In genomic region chr20:45918182-45918737, GRCh38 we compare ENCODE assay signal across 11 cellular contexts. TPM values are rescaled to one million over a fixed set of nuclear protein-coding genes. Genes with fewer than 3 reads are reported as not detected.
DNase-seq lines count a peak whose midpoint lies in the region; ATAC-seq, FAIRE-seq and TF ChIP-seq lines count a peak whose summit lies in the region.
"Had no signal": no experiment of that assay in that cellular context is flagged by ENCODE, and none has a peak within 500 bp of the region (broad histone marks: within the 10 kb centered on the region; RNA-seq: fewer than 3 reads in every experiment).

No MANE protein-coding gene starts in this region.

- peaks cover 27% of the 10 kb centered on the region for H3F3A ChIP-seq in smooth muscle cell (ENCODE audit: low read depth)

- H3K27me3 Mint-ChIP-seq in astrocyte (ENCODE audit: low read depth, unreplicated experiment) = peaks cover 2% of the 10 kb centered on the region

- no peaks in the 10 kb centered on the region for H3K9me3 Mint-ChIP-seq in astrocyte (ENCODE audit: unreplicated experiment)
- H3K9me3 Mint-ChIP-seq: activated T-helper 2 cell treated with anti-CD3 and anti-CD28 coated beads, Interferon-gamma antibody, Interleukin-2, Interleukin-4, amounts not matched to agents 10 μg/mL and 5 μg/mL and 100 μg/mL, durations not matched to agents 14 hours and 24 hours and 36 hours had no signal

- H3K4me2 ChIP-seq in astrocyte (ENCODE audit: low read length) (no peak overlapping the region), smooth muscle cell (no peak overlapping the region)

- no peak overlapping the region for H3K27ac Mint-ChIP-seq in astrocyte (ENCODE audit: unreplicated experiment)
- H3K27ac Mint-ChIP-seq: activated T-helper 2 cell treated with anti-CD3 and anti-CD28 coated beads, Interferon-gamma antibody, Interleukin-2, Interleukin-4, amounts not matched to agents 10 μg/mL and 5 μg/mL and 100 μg/mL, durations not matched to agents 14 hours and 24 hours and 36 hours had no signal

- no peaks in the 10 kb centered on the region for H3K27me3 ChIP-seq in astrocyte (ENCODE audit: insufficient read depth, low read length)
- no peaks in the 10 kb centered on the region for H3K27me3 ChIP-seq in right cardiac atrium (ENCODE audit: control insufficient read depth, insufficient read depth)
- no peaks in the 10 kb centered on the region for H3K27me3 ChIP-seq in smooth muscle cell (ENCODE audit: low read depth)
- H3K27me3 ChIP-seq: MG63 had no signal

- DNase-seq in astrocyte (ENCODE audit: low read depth) (no peak), right cardiac atrium (peak in 1 of 3 donors; percentile 60), smooth muscle cell (lab: John Stamatoyannopoulos, UW; ENCODE audit: unreplicated experiment) (no peak)
- no peak for DNase-seq in stimulated activated CD4-positive, alpha-beta T cell treated with anti-CD3 and anti-CD28 coated beads, Interleukin-2, amount 100 ng/mL, for 24 hours
- no peak for DNase-seq in stimulated activated naive CD8-positive, alpha-beta T cell treated with anti-CD3 and anti-CD28 coated beads, Interleukin-15, Interleukin-2, amounts not matched to agents 100 U/mL and 50 U/mL, for 24 hours
- DNase-seq: substantia nigra had no signal

- H2AFZ ChIP-seq in astrocyte (ENCODE audit: low read depth, low read length) (peak overlapping the region; percentile 0), smooth muscle cell (ENCODE audit: low read depth) (no peak overlapping the region)

- peaks cover 7% of the 10 kb centered on the region for H3K4me1 Mint-ChIP-seq in astrocyte (ENCODE audit: low read depth, unreplicated experiment)

- H4K20me1 ChIP-seq in astrocyte (ENCODE audit: insufficient read depth, low read length) = no peaks in the 10 kb centered on the region
- H4K20me1 ChIP-seq in smooth muscle cell (ENCODE audit: low read depth) = no peaks in the 10 kb centered on the region

- H3K9ac ChIP-seq in astrocyte (ENCODE audit: low read length) (no peak overlapping the region), smooth muscle cell (ENCODE audit: low read depth) (peak overlapping the region; percentile 42)

- no peak overlapping the region for H3K4me3 ChIP-seq in astrocyte (ENCODE audit: insufficient read depth, low read depth, low read length)
- H3K4me3 ChIP-seq in right cardiac atrium (ENCODE audit: low read length) = no peak overlapping the region
- no peak overlapping the region for H3K4me3 ChIP-seq in smooth muscle cell
- H3K4me3 ChIP-seq: GM12878, MG63 had no signal

- H3K4me1 ChIP-seq in astrocyte (ENCODE audit: insufficient read depth, low read length) = peaks cover 21% of the 10 kb centered on the region
- H3K4me1 ChIP-seq in right cardiac atrium (ENCODE audit: control insufficient read depth, insufficient read depth, low read length) = no peaks in the 10 kb centered on the region
- peaks cover 16% of the 10 kb centered on the region for H3K4me1 ChIP-seq in smooth muscle cell (ENCODE audit: low read depth)

- H3K9me3 ChIP-seq in astrocyte (ENCODE audit: insufficient read depth, low read depth, low read length) (no peaks in the 10 kb centered on the region), right cardiac atrium (ENCODE audit: control insufficient read depth, low read length) (no peaks in the 10 kb centered on the region), smooth muscle cell (replicated peaks; ENCODE audit: low read depth) (no peaks in the 10 kb centered on the region)
- H3K9me3 ChIP-seq: MG63 had no signal

- WGBS in right cardiac atrium = 42% methylated on average over 5 of the region's 5 CpGs
- 41% methylated on average over 5 of the region's 5 CpGs for WGBS in smooth muscle cell (ENCODE audit: low lambda C conversion rate)

- TF ChIP-seq CTCF in astrocyte (IDR thresholded peaks at IDR 0.05; ENCODE audit: insufficient read depth, low read depth, low read length) = no peak
- TF ChIP-seq CTCF in smooth muscle cell (IDR thresholded peaks at IDR 0.05; ENCODE audit: borderline replicate concordance, insufficient read depth, poor library complexity, severe bottlenecking) = no peak

- H3K36me3 ChIP-seq in astrocyte (ENCODE audit: insufficient read depth, low read length) (no peaks in the 10 kb centered on the region), smooth muscle cell (ENCODE audit: low read depth) (no peaks in the 10 kb centered on the region)
- H3K36me3 ChIP-seq: MG63 had no signal

- peak; percentile 4 to 40 for ATAC-seq in right cardiac atrium
- no peak for ATAC-seq in stimulated activated naive CD8-positive, alpha-beta T cell treated with anti-CD3 and anti-CD28 coated beads, Interleukin-15, Interleukin-2, amounts not matched to agents 100 U/mL and 50 U/mL, for 24 hours
- no peak for ATAC-seq in GM18861 (IDR thresholded peaks at IDR 0.05; ENCODE audit: unreplicated experiment)
- ATAC-seq: GM12878 had no signal

- no peak overlapping the region for H3K4me3 Mint-ChIP-seq in astrocyte (ENCODE audit: unreplicated experiment)

- H3K79me2 ChIP-seq in astrocyte (ENCODE audit: insufficient read depth, low read length) (no peaks in the 10 kb centered on the region), smooth muscle cell (ENCODE audit: low read depth) (no peaks in the 10 kb centered on the region)

- peaks cover 3% of the 10 kb centered on the region for H3K36me3 Mint-ChIP-seq in astrocyte (ENCODE audit: low read depth, unreplicated experiment)

- intact Hi-C loops in right cardiac atrium (cut with DNase I) = no loop called here

- no peak for FAIRE-seq in astrocyte (lab: Jason Lieb, UNC)
- FAIRE-seq: endometrium, GM12878 had no signal

- no peak overlapping the region for H3K27ac ChIP-seq in astrocyte (ENCODE audit: low read depth, low read length)
- peak overlapping the region; percentile 61 for H3K27ac ChIP-seq in right cardiac atrium (ENCODE audit: low read length)
- peak overlapping the region; percentile 94 for H3K27ac ChIP-seq in smooth muscle cell (ENCODE audit: low read depth)

RNA-seq across cellular contexts. Expression of gene PLTP, which starts 6.3 kb away (rescaled TPM):
- total RNA-seq in astrocyte = 162 and 167 TPM in 2 replicates
- total RNA-seq in right cardiac atrium = 100 to 1,000 TPM in 2 of 4 donors, 10 to 100 TPM in 2; 63.7 to 117 (median 90.4) TPM
- polyA plus RNA-seq in right cardiac atrium = 34.3 TPM
- 81.0 and 93.3 TPM in 2 replicates for total RNA-seq in smooth muscle cell
- polyA plus RNA-seq in smooth muscle cell = 197 and 262 TPM in 2 replicates

RNA-seq across cellular contexts. Expression of gene PCIF1, which starts 16.2 kb away (rescaled TPM):
- total RNA-seq in astrocyte (12.9 and 13.0 TPM in 2 replicates), right cardiac atrium (10 to 100 TPM; 28.0 to 31.8 (median 29.6) TPM), smooth muscle cell (13.5 and 15.4 TPM in 2 replicates)
- polyA plus RNA-seq in right cardiac atrium (22.2 TPM), smooth muscle cell (37.2 and 38.9 TPM in 2 replicates)

RNA-seq across cellular contexts. Expression of gene CTSA, which starts 27.1 kb away (rescaled TPM):
- 69.0 and 87.5 TPM in 2 replicates for total RNA-seq in astrocyte
- total RNA-seq in right cardiac atrium = 100 to 1,000 TPM; 102 to 134 (median 112) TPM
- polyA plus RNA-seq in right cardiac atrium = 126 TPM
- 74.8 and 79.7 TPM in 2 replicates for total RNA-seq in smooth muscle cell
- 132 and 138 TPM in 2 replicates for polyA plus RNA-seq in smooth muscle cell

RNA-seq across cellular contexts. Expression of gene NEURL2, which starts 27.3 kb away (rescaled TPM):
- total RNA-seq in astrocyte (6.7 and 6.9 TPM in 2 replicates), right cardiac atrium (1 to 10 TPM; 7.5 to 9.8 (median 7.9) TPM), smooth muscle cell (0.31 and 3.3 TPM in 2 replicates)
- polyA plus RNA-seq in right cardiac atrium (7.0 TPM), smooth muscle cell (3.7 and 4.7 TPM in 2 replicates)

RNA-seq across cellular contexts. Expression of gene SPATA25, which starts 30.8 kb away (rescaled TPM):
- total RNA-seq in astrocyte = 0.67 and 1.7 TPM in 2 replicates
- 1 to 10 TPM; 1.8 to 2.6 (median 2.2) TPM for total RNA-seq in right cardiac atrium
- polyA plus RNA-seq in right cardiac atrium = 1.7 TPM
- 0.54 and 1.2 TPM in 2 replicates for total RNA-seq in smooth muscle cell
- 0.43 TPM in 1 of 2 replicates, not detected in the other for polyA plus RNA-seq in smooth muscle cell

Comparison
In these comparisons a context has a peak if more than half of its experiments do, and no peak if none do; other contexts are left out.
1. ATAC-seq: peak in right cardiac atrium (2 of 2); none in stimulated activated naive CD8-positive, alpha-beta T cell treated with anti-CD3 and anti-CD28 coated beads, Interleukin-15, Interleukin-2, amounts not matched to agents 100 U/mL and 50 U/mL, for 24 hours (single experiment) and GM18861 (single experiment).